Comparison of ENCODE assay signal across 30 cellular contexts in the genomic region with DNA sequence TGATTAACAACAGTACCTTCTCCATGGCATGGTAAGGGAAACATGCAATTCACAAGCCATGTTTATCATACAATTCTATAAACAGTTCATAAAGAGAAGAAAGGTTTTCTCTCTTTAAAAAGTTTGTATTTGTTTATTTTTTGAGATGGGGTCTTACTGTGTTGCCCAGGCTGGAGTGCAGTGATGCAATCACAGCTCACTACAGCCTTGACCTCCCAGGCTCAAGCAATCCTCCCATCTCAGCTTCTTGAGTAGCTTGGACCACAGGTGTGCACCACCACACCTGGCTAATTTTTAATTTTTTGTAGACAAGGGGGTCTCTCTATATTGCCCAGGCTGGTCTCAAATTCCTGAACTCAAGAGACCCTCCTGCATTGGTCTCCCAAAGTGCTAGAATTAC. TPM values are rescaled to one million over a fixed set of nuclear protein-coding genes. Genes with fewer than 3 reads are reported as not detected.
"Had no signal": no experiment of that assay in that cellular context is flagged by ENCODE, and none has a peak within 500 bp of the region (broad histone marks: within the 10 kb centered on the region; RNA-seq: fewer than 3 reads in every experiment).

No MANE protein-coding gene starts in this region.

- H3K27me3 ChIP-seq: colonic mucosa, esophagus squamous epithelium, gastrocnemius medialis, heart right ventricle, left lung had no signal

- H3K4me3 ChIP-seq: colonic mucosa, esophagus squamous epithelium, gastrocnemius medialis, heart right ventricle, left lung, lower lobe of right lung, mucosa of descending colon had no signal

- H3K4me1 ChIP-seq: colonic mucosa, esophagus squamous epithelium, gastrocnemius medialis, heart right ventricle, left lung, lower lobe of right lung had no signal

- H3K9me3 Mint-ChIP-seq: dendritic cell treated with granulocyte-macrophage colony-stimulating factor and Interleukin-4, amounts not matched to agents 40 ng/mL and 50 ng/mL, for 4 days; effector memory CD8-positive, alpha-beta T cell; endodermal cell; mesothelial cell of epicardium; naive B cell had no signal

- H3K4me1 Mint-ChIP-seq: mesothelial cell of epicardium had no signal

- FAIRE-seq: endometrium, islet of Langerhans, keratinocyte had no signal

- H3K27me3 Mint-ChIP-seq: dendritic cell treated with granulocyte-macrophage colony-stimulating factor and Interleukin-4, amounts not matched to agents 40 ng/mL and 50 ng/mL, for 4 days; effector memory CD8-positive, alpha-beta T cell; naive B cell had no signal

- H3K4me3 Mint-ChIP-seq: dendritic cell treated with granulocyte-macrophage colony-stimulating factor and Interleukin-4, amounts not matched to agents 40 ng/mL and 50 ng/mL, for 4 days; effector memory CD8-positive, alpha-beta T cell; endodermal cell; mesothelial cell of epicardium; naive B cell had no signal

- H3K27ac Mint-ChIP-seq: dendritic cell treated with granulocyte-macrophage colony-stimulating factor and Interleukin-4, amounts not matched to agents 40 ng/mL and 50 ng/mL, for 4 days; effector memory CD8-positive, alpha-beta T cell; endodermal cell; mesothelial cell of epicardium had no signal

- DNase-seq: colonic mucosa; cortex of kidney; effector CD8-positive, alpha-beta T cell; effector memory CD8-positive, alpha-beta T cell; endodermal cell; erythroblast; esophagus squamous epithelium; foreskin fibroblast; foreskin melanocyte; heart right ventricle; hippocampal formation; left lung; left ventricle myocardium superior; mesenchymal stem cell; naive B cell had no signal

- H3K27ac ChIP-seq: colonic mucosa, epithelial cell of prostate, esophagus squamous epithelium, gastrocnemius medialis, heart right ventricle, left lung, lower lobe of right lung had no signal

- H3K9me3 ChIP-seq: colonic mucosa, esophagus squamous epithelium, gastrocnemius medialis, heart right ventricle, left lung, lower lobe of right lung, mucosa of descending colon had no signal

- ATAC-seq: effector memory CD8-positive, alpha-beta T cell; esophagus mucosa; gastrocnemius medialis; heart right ventricle; left cardiac atrium; left lung; left ventricle myocardium superior; lower lobe of right lung; mucosa of descending colon had no signal

RNA-seq across cellular contexts. Expression of a gene that starts 28.0 kb away (rescaled TPM):
- total RNA-seq: myocyte had no signal

RNA-seq across cellular contexts. Expression of a gene that starts 45.6 kb away (rescaled TPM):
- total RNA-seq: dermis microvascular lymphatic vessel endothelial cell, glomerular endothelial cell, left cardiac atrium, left ventricle myocardium superior, lung microvascular endothelial cell, myocyte had no signal
